15 cellular contexts compared by ENCODE assay signal in genomic region chr18:55248497-55248896, GRCh38.
DNase-seq lines count a peak whose midpoint lies in the region; ATAC-seq and TF ChIP-seq lines count a peak whose summit lies in the region.
"Had no signal": no experiment of that assay in that cellular context is flagged by ENCODE, and none has a peak within 500 bp of the region (broad histone marks: within the 10 kb centered on the region; RNA-seq: fewer than 3 reads in every experiment).

No MANE protein-coding gene starts in this region.

- no peaks in the 10 kb centered on the region for H3K9me3 ChIP-seq in endodermal cell (ENCODE audit: control insufficient read depth, low read length)
- H3K9me3 ChIP-seq: spleen had no signal

- peak; percentile 19 for ATAC-seq in GM18519 (IDR thresholded peaks at IDR 0.05; ENCODE audit: low FRiP score, unreplicated experiment)
- peak; percentile 38 for ATAC-seq in GM21515 (IDR thresholded peaks at IDR 0.05; ENCODE audit: unreplicated experiment)
- peak; percentile 64 for ATAC-seq in memory B cell (ENCODE audit: low read depth)
- ATAC-seq in GM19467 (IDR thresholded peaks at IDR 0.05; ENCODE audit: unreplicated experiment): no peak
- ATAC-seq: activated T-helper 17 cell treated with anti-CD3 and anti-CD28 coated beads, Interleukin-2, amount 50 U/mL, for 72 hours had no signal

- WGBS in endodermal cell (ENCODE audit: insufficient coverage in 1 of 2, insufficient read length in 1 of 2), 2 experiments: 90% methylated on average over 1 of the region's 1 CpG; no CpG with 5 or more reads in 1 of the 2 experiments

- H3K27ac ChIP-seq in endodermal cell (ENCODE audit: low read depth, low read length): no peak overlapping the region

- H3K27me3 Mint-ChIP-seq in IgD-negative memory B cell (no peaks in the 10 kb centered on the region), memory B cell (no peaks in the 10 kb centered on the region), endodermal cell (ENCODE audit: insufficient read depth) (no peaks in the 10 kb centered on the region)

- H3K4me3 ChIP-seq in endodermal cell (ENCODE audit: low read length): no peak overlapping the region
- H3K4me3 ChIP-seq: coronary artery, spleen had no signal

- H3K4me1 ChIP-seq in endodermal cell (ENCODE audit: control insufficient read depth, insufficient read depth, low read length): peaks cover 3% of the 10 kb centered on the region

- DNase-seq in memory B cell (ENCODE audit: low spot score in 2 of 2) (no peak), OCI-M2 (lab: John Stamatoyannopoulos, UW; ENCODE audit: unreplicated experiment) (no peak), endodermal cell (no peak), NCI-H2107 treated with DMSO at 0.1 percent for 48 hours (lab: John Stamatoyannopoulos, UW; ENCODE audit: unreplicated experiment) (no peak)
- DNase-seq: activated CD4-positive, alpha-beta memory T cell treated with anti-CD3 and anti-CD28 coated beads for 36 hours; anterior cingulate cortex; hippocampal formation; NCI-H82; spleen had no signal

- H3K4me3 Mint-ChIP-seq in IgD-negative memory B cell: peak overlapping the region in 3 of 4 donors; percentile 12 to 67 (median 42)
- no peak overlapping the region for H3K4me3 Mint-ChIP-seq in memory B cell
- H3K4me3 Mint-ChIP-seq in endodermal cell: no peak overlapping the region
- H3K4me3 Mint-ChIP-seq: activated CD4-positive, alpha-beta memory T cell treated with anti-CD3 and anti-CD28 coated beads for 36 hours; activated T-helper 17 cell treated with anti-CD3 and anti-CD28 coated beads, Interleukin-2, amount 50 U/mL, for 72 hours had no signal

- no peaks in the 10 kb centered on the region for H3K36me3 ChIP-seq in endodermal cell (ENCODE audit: control insufficient read depth, insufficient read depth, low read length)

- peaks cover 6% of the 10 kb centered on the region for H3K36me3 Mint-ChIP-seq in IgD-negative memory B cell
- peaks cover 32% of the 10 kb centered on the region for H3K36me3 Mint-ChIP-seq in memory B cell
- no peaks in the 10 kb centered on the region for H3K36me3 Mint-ChIP-seq in endodermal cell (ENCODE audit: low read depth)
- H3K36me3 Mint-ChIP-seq: activated CD4-positive, alpha-beta memory T cell treated with anti-CD3 and anti-CD28 coated beads for 36 hours had no signal

- H3K4me1 Mint-ChIP-seq in IgD-negative memory B cell (peaks cover 50 to 83% (median 74%) of the 10 kb centered on the region in 3 donors), memory B cell (peaks cover 62% of the 10 kb centered on the region), endodermal cell (peaks cover 18% of the 10 kb centered on the region)
- H3K4me1 Mint-ChIP-seq: activated T-helper 17 cell treated with anti-CD3 and anti-CD28 coated beads, Interleukin-2, amount 50 U/mL, for 72 hours had no signal

- H3K9me3 Mint-ChIP-seq in IgD-negative memory B cell (no peaks in the 10 kb centered on the region), memory B cell (no peaks in the 10 kb centered on the region), endodermal cell (no peaks in the 10 kb centered on the region)
- H3K9me3 Mint-ChIP-seq: activated CD4-positive, alpha-beta memory T cell treated with anti-CD3 and anti-CD28 coated beads for 36 hours; activated T-helper 17 cell treated with anti-CD3 and anti-CD28 coated beads, Interleukin-2, amount 50 U/mL, for 72 hours had no signal

- H3K27me3 ChIP-seq in endodermal cell (ENCODE audit: control insufficient read depth, insufficient read depth, low read length, poor library complexity, severe bottlenecking): no peaks in the 10 kb centered on the region
- H3K27me3 ChIP-seq: spleen had no signal

- H3K9ac ChIP-seq in endodermal cell (ENCODE audit: extremely low read depth, low read length, poor library complexity, severe bottlenecking): no peak overlapping the region

- peak overlapping the region; percentile 22 to 98 (median 89) for H3K27ac Mint-ChIP-seq in IgD-negative memory B cell
- peak overlapping the region; percentile 61 for H3K27ac Mint-ChIP-seq in memory B cell
- H3K27ac Mint-ChIP-seq in endodermal cell: no peak overlapping the region
- H3K27ac Mint-ChIP-seq: activated CD4-positive, alpha-beta memory T cell treated with anti-CD3 and anti-CD28 coated beads for 36 hours; activated T-helper 17 cell treated with anti-CD3 and anti-CD28 coated beads, Interleukin-2, amount 50 U/mL, for 72 hours had no signal

- TF ChIP-seq CTCF in endodermal cell (conservative IDR thresholded peaks at IDR 0.05): no peak

Comparison
In these comparisons a context has a peak if more than half of its experiments do, and no peak if none do; other contexts are left out.
1. H3K4me3 Mint-ChIP-seq: peak in IgD-negative memory B cell (3 of 4); none in memory B cell (single experiment) and endodermal cell (single experiment).